1 cellular context compared by ENCODE assay signal in genomic region chr2:161169335-161169734, GRCh38.
TF ChIP-seq lines count a peak whose summit lies in the region.

No MANE protein-coding gene starts in this region.

TF ChIP-seq in WTC11, 78 proteins besides CTCF, POLR2A, EP300 and RAD21 (continued from another document):
- TF ChIP-seq, protein P1, sequence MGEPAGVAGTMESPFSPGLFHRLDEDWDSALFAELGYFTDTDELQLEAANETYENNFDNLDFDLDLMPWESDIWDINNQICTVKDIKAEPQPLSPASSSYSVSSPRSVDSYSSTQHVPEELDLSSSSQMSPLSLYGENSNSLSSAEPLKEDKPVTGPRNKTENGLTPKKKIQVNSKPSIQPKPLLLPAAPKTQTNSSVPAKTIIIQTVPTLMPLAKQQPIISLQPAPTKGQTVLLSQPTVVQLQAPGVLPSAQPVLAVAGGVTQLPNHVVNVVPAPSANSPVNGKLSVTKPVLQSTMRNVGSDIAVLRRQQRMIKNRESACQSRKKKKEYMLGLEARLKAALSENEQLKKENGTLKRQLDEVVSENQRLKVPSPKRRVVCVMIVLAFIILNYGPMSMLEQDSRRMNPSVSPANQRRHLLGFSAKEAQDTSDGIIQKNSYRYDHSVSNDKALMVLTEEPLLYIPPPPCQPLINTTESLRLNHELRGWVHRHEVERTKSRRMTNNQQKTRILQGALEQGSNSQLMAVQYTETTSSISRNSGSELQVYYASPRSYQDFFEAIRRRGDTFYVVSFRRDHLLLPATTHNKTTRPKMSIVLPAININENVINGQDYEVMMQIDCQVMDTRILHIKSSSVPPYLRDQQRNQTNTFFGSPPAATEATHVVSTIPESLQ (CRISPR knock-in tag; IDR thresholded peaks at IDR 0.05) = no peak
- TF ChIP-seq NFYB (CRISPR knock-in tag; conservative IDR thresholded peaks at IDR 0.05; ENCODE audit: low read depth) (no peak), EMX1 (CRISPR knock-in tag; IDR thresholded peaks at IDR 0.05) (no peak), SP1 (CRISPR knock-in tag; conservative IDR thresholded peaks at IDR 0.05) (no peak), MYBL2 (CRISPR knock-in tag; IDR thresholded peaks at IDR 0.05) (no peak), IRF2 (CRISPR knock-in tag; IDR thresholded peaks at IDR 0.05; ENCODE audit: borderline replicate concordance, low read depth) (no peak), OVOL2 (CRISPR knock-in tag; IDR thresholded peaks at IDR 0.05; ENCODE audit: borderline replicate concordance) (no peak), TEAD4 (CRISPR knock-in tag; IDR thresholded peaks at IDR 0.05) (no peak)
- TF ChIP-seq, protein P2, sequence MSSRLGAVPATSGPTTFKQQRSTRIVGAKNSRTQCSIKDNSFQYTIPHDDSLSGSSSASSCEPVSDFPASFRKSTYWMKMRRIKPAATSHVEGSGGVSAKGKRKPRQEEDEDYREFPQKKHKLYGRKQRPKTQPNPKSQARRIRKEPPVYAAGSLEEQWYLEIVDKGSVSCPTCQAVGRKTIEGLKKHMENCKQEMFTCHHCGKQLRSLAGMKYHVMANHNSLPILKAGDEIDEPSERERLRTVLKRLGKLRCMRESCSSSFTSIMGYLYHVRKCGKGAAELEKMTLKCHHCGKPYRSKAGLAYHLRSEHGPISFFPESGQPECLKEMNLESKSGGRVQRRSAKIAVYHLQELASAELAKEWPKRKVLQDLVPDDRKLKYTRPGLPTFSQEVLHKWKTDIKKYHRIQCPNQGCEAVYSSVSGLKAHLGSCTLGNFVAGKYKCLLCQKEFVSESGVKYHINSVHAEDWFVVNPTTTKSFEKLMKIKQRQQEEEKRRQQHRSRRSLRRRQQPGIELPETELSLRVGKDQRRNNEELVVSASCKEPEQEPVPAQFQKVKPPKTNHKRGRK (CRISPR knock-in tag; IDR thresholded peaks at IDR 0.05; ENCODE audit: borderline replicate concordance) = no peak
- TF ChIP-seq, protein P3, sequence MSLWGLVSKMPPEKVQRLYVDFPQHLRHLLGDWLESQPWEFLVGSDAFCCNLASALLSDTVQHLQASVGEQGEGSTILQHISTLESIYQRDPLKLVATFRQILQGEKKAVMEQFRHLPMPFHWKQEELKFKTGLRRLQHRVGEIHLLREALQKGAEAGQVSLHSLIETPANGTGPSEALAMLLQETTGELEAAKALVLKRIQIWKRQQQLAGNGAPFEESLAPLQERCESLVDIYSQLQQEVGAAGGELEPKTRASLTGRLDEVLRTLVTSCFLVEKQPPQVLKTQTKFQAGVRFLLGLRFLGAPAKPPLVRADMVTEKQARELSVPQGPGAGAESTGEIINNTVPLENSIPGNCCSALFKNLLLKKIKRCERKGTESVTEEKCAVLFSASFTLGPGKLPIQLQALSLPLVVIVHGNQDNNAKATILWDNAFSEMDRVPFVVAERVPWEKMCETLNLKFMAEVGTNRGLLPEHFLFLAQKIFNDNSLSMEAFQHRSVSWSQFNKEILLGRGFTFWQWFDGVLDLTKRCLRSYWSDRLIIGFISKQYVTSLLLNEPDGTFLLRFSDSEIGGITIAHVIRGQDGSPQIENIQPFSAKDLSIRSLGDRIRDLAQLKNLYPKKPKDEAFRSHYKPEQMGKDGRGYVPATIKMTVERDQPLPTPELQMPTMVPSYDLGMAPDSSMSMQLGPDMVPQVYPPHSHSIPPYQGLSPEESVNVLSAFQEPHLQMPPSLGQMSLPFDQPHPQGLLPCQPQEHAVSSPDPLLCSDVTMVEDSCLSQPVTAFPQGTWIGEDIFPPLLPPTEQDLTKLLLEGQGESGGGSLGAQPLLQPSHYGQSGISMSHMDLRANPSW (CRISPR knock-in tag; conservative IDR thresholded peaks at IDR 0.05; ENCODE audit: low read depth) = no peak
TF ChIP-seq in WTC11: peak in this region for 0.
